Comparison of ENCODE assay signal across 14 cellular contexts in genomic region chr15:78087944-78088772, GRCh38. TPM values are rescaled to one million over a fixed set of nuclear protein-coding genes. Genes with fewer than 3 reads are reported as not detected.
DNase-seq lines count a peak whose midpoint lies in the region; ATAC-seq, FAIRE-seq and TF ChIP-seq lines count a peak whose summit lies in the region.
"Had no signal": no experiment of that assay in that cellular context is flagged by ENCODE, and none has a peak within 500 bp of the region (broad histone marks: within the 10 kb centered on the region; RNA-seq: fewer than 3 reads in every experiment).

No MANE protein-coding gene starts in this region.

- H3K9me2 ChIP-seq in OCI-LY7 (ENCODE audit: insufficient read depth, low read length), result no peaks in the 10 kb centered on the region

- BruUV-seq in OCI-LY7 (replicated peaks; lab: Mats Ljungman, UMichigan), result no TSS peak

- peaks cover 22% of the 10 kb centered on the region for H3K4me1 ChIP-seq in OCI-LY7 (ENCODE audit: insufficient read depth, low read length, poor library complexity, severe bottlenecking)
- H3K4me1 ChIP-seq: neural progenitor cell had no signal

- no peaks in the 10 kb centered on the region for H3K79me2 ChIP-seq in OCI-LY7 (ENCODE audit: insufficient read depth, low read depth, low read length)

- H3K9me3 ChIP-seq in OCI-LY7 (ENCODE audit: low read length), result no peaks in the 10 kb centered on the region
- H3K9me3 ChIP-seq: adrenal gland had no signal

- intact Hi-C loops in OCI-LY7 (cut with micrococcal nuclease; ENCODE audit: unreplicated experiment), result no loop called here

- FAIRE-seq in D721Med (lab: Jason Lieb, UNC), result no peak
- FAIRE-seq: endometrium had no signal

- H3K36me3 ChIP-seq in OCI-LY7 (ENCODE audit: insufficient read depth, low read length), result no peaks in the 10 kb centered on the region
- H3K36me3 ChIP-seq: adrenal gland, neural progenitor cell had no signal

- peak overlapping the region in 4 of 6 donors; percentile 16 to 67 (median 42) for H3K27ac Mint-ChIP-seq in naive B cell
- no peak overlapping the region for H3K27ac Mint-ChIP-seq in HFFc6
- H3K27ac Mint-ChIP-seq: neural progenitor cell; stimulated activated naive CD8-positive, alpha-beta T cell treated with anti-CD3 and anti-CD28 coated beads, Interleukin-15, amount 100 ng/mL, for 72 hours had no signal

- peaks cover 9 to 16% (median 13%) of the 10 kb centered on the region in 3 donors for H3K4me1 Mint-ChIP-seq in naive B cell
- peaks cover 2% of the 10 kb centered on the region for H3K4me1 Mint-ChIP-seq in HFFc6 (ENCODE audit: low read depth)
- H3K4me1 Mint-ChIP-seq: neural progenitor cell had no signal

- no peak overlapping the region for H3K27ac ChIP-seq in OCI-LY7 (ENCODE audit: low read depth, low read length, poor library complexity, severe bottlenecking)
- H3K27ac ChIP-seq: adrenal gland, neural progenitor cell had no signal

- DNase-seq in OCI-LY7 (ENCODE audit: low spot score) (peak; percentile 64), naive B cell (peak; percentile 25), NCI-H524 (lab: John Stamatoyannopoulos, UW) (no peak), AG08396 (ENCODE audit: low spot score) (no peak), HFFc6 (no peak), D721Med (ENCODE audit: insufficient read length, low spot score) (no peak)
- DNase-seq: NCI-H446 treated with DMSO at 0.1 percent for 48 hours; stimulated activated naive CD8-positive, alpha-beta T cell treated with anti-CD3 and anti-CD28 coated beads, Interleukin-15, amount 100 ng/mL, for 72 hours had no signal

- H3K27me3 Mint-ChIP-seq in naive B cell (no peaks in the 10 kb centered on the region), HFFc6 (ENCODE audit: insufficient read depth) (peaks cover 11% of the 10 kb centered on the region)

- no peaks in the 10 kb centered on the region for H4K20me1 ChIP-seq in OCI-LY7 (ENCODE audit: insufficient read depth, low read length)

- H3K4me3 Mint-ChIP-seq in naive B cell, result no peak overlapping the region
- no peak overlapping the region for H3K4me3 Mint-ChIP-seq in HFFc6
- H3K4me3 Mint-ChIP-seq: neural progenitor cell; stimulated activated naive CD8-positive, alpha-beta T cell treated with anti-CD3 and anti-CD28 coated beads, Interleukin-15, amount 100 ng/mL, for 72 hours had no signal

- no peaks in the 10 kb centered on the region for H3K36me3 Mint-ChIP-seq in naive B cell
- no peaks in the 10 kb centered on the region for H3K36me3 Mint-ChIP-seq in HFFc6 (ENCODE audit: low read depth)
- H3K36me3 Mint-ChIP-seq: neural progenitor cell had no signal

- CTCF ChIA-PET in OCI-LY7 (lab: Charles Lee; ENCODE audit: unreplicated experiment), result no interaction called here

- peak overlapping the region; percentile 13; the same call in 1 of the 2 replicates for H3K4me2 ChIP-seq in OCI-LY7 (ENCODE audit: low read length)
- H3K4me2 ChIP-seq: neural progenitor cell had no signal

- peak; percentile 63 for ATAC-seq in GM19035 (IDR thresholded peaks at IDR 0.05; ENCODE audit: unreplicated experiment)
- ATAC-seq in HG02759 (IDR thresholded peaks at IDR 0.05; ENCODE audit: unreplicated experiment), result peak; percentile 73
- peak; percentile 98 for ATAC-seq in naive B cell (ENCODE audit: low read depth in 2 of 2)
- ATAC-seq: stimulated activated naive CD8-positive, alpha-beta T cell treated with anti-CD3 and anti-CD28 coated beads, Interleukin-15, amount 100 ng/mL, for 72 hours had no signal

- TF ChIP-seq CTCF in OCI-LY7 (conservative IDR thresholded peaks at IDR 0.05; ENCODE audit: low read length) (no peak), HFFc6 (IDR thresholded peaks at IDR 0.05) (no peak), D721Med (IDR thresholded peaks at IDR 0.05; ENCODE audit: insufficient read depth, missing control alignments) (no peak)

- POLR2A ChIA-PET in OCI-LY7 (lab: Charles Lee), result interaction anchor here (0.6 to 1.1 kb wide), 3 partner anchors 9 to 247 kb away, joined by 3 to 4 read pairs (median 3); no protein-coding TSS in a partner anchor

- peak overlapping the region; percentile 32; the same call in 1 of the 2 replicates for H2AFZ ChIP-seq in OCI-LY7 (ENCODE audit: low read length)
- H2AFZ ChIP-seq: neural progenitor cell had no signal

- no peak overlapping the region for H3K4me3 ChIP-seq in OCI-LY7 (ENCODE audit: low read depth, low read length, poor library complexity, severe bottlenecking)
- H3K4me3 ChIP-seq: adrenal gland, neural progenitor cell had no signal

- no peaks in the 10 kb centered on the region for H3K9me3 Mint-ChIP-seq in naive B cell
- H3K9me3 Mint-ChIP-seq in HFFc6, result no peaks in the 10 kb centered on the region
- H3K9me3 Mint-ChIP-seq: neural progenitor cell; stimulated activated naive CD8-positive, alpha-beta T cell treated with anti-CD3 and anti-CD28 coated beads, Interleukin-15, amount 100 ng/mL, for 72 hours had no signal

RNA-seq across cellular contexts. Expression of gene SH2D7, which starts 4.2 kb away (rescaled TPM):
- not detected in 2 replicates for total RNA-seq in OCI-LY7 (2014; rRNA removed; shearing (Covaris generic))
- total RNA-seq in OCI-LY7 (2022), result not detected in 2 replicates
- polyA plus RNA-seq in naive B cell (ENCODE audit: low read depth in 6 of 6), result not detected
- not detected for total RNA-seq in HFFc6 (2021; fragmentation: NEBNext Ultra II Directional; extraction: Animal tissue kit (Norgen Biotek cat#: 25700))
- total RNA-seq: activated CD8-positive, alpha-beta memory T cell treated with anti-CD3 and anti-CD28 coated beads for 36 hours; adrenal gland had no signal
- polyA plus RNA-seq: adrenal gland had no signal

RNA-seq across cellular contexts. Expression of gene TBC1D2B, which starts 10.6 kb away (rescaled TPM):
- 22.8 and 30.9 TPM in 2 replicates for total RNA-seq in OCI-LY7 (2014; rRNA removed; shearing (Covaris generic))
- 38.2 and 41.5 TPM in 2 replicates for total RNA-seq in OCI-LY7 (2022)
- 1 to 10 TPM; 1.7 to 5.5 (median 2.9) TPM for polyA plus RNA-seq in naive B cell (ENCODE audit: low read depth in 6 of 6)
- 10 to 100 TPM; 34.1 to 42.5 (median 38.0) TPM for total RNA-seq in HFFc6 (2021; fragmentation: NEBNext Ultra II Directional; extraction: Animal tissue kit (Norgen Biotek cat#: 25700))

RNA-seq across cellular contexts. Expression of gene CIB2, which starts 43.1 kb away (rescaled TPM):
- total RNA-seq in OCI-LY7 (2014; rRNA removed; shearing (Covaris generic)), result 2.2 and 5.0 TPM in 2 replicates
- 0.35 and 0.36 TPM in 2 replicates for total RNA-seq in OCI-LY7 (2022)
- 1 to 10 TPM in 2 of 6 donors, under 1 TPM in 3, not detected in 1; 0.57 to 2.6 (median 0.82) TPM for polyA plus RNA-seq in naive B cell (ENCODE audit: low read depth in 6 of 6)
- 1 to 10 TPM; 1.3 to 1.8 (median 1.4) TPM for total RNA-seq in HFFc6 (2021; fragmentation: NEBNext Ultra II Directional; extraction: Animal tissue kit (Norgen Biotek cat#: 25700))

Comparison
In these comparisons a context has a peak if more than half of its experiments do, and no peak if none do; other contexts are left out.
1. DNase-seq: peak in OCI-LY7 (single experiment) and naive B cell (single experiment); none in NCI-H524 (0 of 2), AG08396 (single experiment), HFFc6 (single experiment) and D721Med (single experiment).
2. Peak in every context shown above with its lines, with median percentiles within 50 percentile points of each other: ATAC-seq.